Comparison of ENCODE assay signal across 1 cellular context in the genomic region with DNA sequence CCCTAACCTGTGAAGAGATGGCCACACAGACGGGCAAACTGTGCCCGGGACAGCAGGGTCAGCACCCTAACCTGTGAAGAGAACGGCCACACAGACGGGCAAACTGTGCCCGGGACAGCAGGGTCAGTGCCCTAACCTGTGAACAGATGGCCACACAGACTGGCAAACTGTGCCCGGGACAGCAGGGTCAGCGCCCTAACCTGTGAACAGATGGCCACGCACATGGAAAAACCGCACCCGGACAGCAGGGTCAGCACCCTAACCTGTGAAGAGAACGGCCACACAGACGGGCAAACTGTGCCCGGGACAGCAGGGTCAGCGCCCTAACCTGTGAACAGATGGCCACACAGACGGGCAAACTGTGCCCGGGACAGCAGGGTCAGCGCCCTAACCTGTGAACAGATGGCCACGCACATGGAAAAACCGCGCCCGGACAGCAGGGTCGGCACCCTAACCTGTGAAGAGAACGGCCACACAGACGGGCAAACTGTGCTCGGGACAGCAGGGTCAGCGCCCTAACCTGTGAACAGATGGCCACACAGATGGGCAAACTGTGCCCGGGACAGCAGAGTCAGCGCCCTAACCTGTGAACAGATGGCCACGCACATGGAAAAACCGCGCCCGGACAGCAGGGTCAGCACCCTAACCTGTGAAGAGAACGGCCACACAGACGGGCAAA. TPM values are rescaled to one million over a fixed set of nuclear protein-coding genes. Genes with fewer than 3 reads are reported as not detected.
"Had no signal": no experiment of that assay in that cellular context is flagged by ENCODE, and none has a peak within 500 bp of the region (broad histone marks: within the 10 kb centered on the region; RNA-seq: fewer than 3 reads in every experiment).

No MANE protein-coding gene starts in this region.

RNA-seq across cellular contexts. Expression of gene TERT, which starts 44.4 kb away (rescaled TPM):
- total RNA-seq: Right ventricle myocardium superior had no signal
